In genomic region chr3:62052331-62052730, GRCh38 we compare ENCODE assay signal across 7 cellular contexts.
"Had no signal": no experiment of that assay in that cellular context is flagged by ENCODE, and none has a peak within 500 bp of the region (broad histone marks: within the 10 kb centered on the region; RNA-seq: fewer than 3 reads in every experiment).

No MANE protein-coding gene starts in this region.

- H3K27ac ChIP-seq: GM23248 had no signal

- DNase-seq: GOT3, H7, H9, HFFc6 had no signal

- H2AFZ ChIP-seq: GM23248, GM23338 had no signal

- H3K4me2 ChIP-seq: GM23338 had no signal

- H3K4me3 Mint-ChIP-seq: GM23338, H9, HFFc6 had no signal

- H3K9me3 ChIP-seq: HAP-1 had no signal

- H3K9ac ChIP-seq: GM23248 had no signal

- H3K36me3 ChIP-seq: HAP-1 had no signal

- H3K9me3 Mint-ChIP-seq: GM23338, H9, HFFc6 had no signal

- H3K27ac Mint-ChIP-seq: GM23338, HFFc6 had no signal

- H3K4me3 ChIP-seq: GM23248, GM23338, HAP-1 had no signal
